Comparison of ENCODE assay signal across 11 cellular contexts in the genomic region with DNA sequence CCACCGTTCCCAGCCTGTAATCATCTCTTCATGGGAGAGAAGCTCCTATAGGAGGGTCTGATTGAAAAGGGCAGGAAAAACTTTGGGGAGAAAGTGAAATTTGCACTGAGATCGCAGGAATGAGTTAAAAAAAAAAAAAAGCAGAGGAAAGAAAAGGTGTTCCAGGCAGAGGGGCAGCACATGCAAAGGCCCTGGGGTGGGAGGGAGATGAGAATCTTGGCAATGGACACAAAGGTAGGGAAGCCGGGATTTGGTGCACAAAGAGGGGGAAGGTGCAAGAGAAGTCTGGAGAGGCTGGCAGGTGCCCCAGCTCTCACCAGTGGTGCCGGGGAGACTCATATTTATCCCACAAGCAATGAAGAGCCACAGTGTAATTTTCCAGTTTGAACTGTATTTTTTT. TPM values are rescaled to one million over a fixed set of nuclear protein-coding genes. Genes with fewer than 3 reads are reported as not detected.
"Had no signal": no experiment of that assay in that cellular context is flagged by ENCODE, and none has a peak within 500 bp of the region (broad histone marks: within the 10 kb centered on the region; RNA-seq: fewer than 3 reads in every experiment).

No MANE protein-coding gene starts in this region.

- H3K4me1 Mint-ChIP-seq: GM23338, H9 had no signal

- H3K4me2 ChIP-seq: GM23338, KMS-11 had no signal

- FAIRE-seq: H1, H54, HTR-8/SVneo had no signal

- ATAC-seq: GM23338 had no signal

- H2AFZ ChIP-seq: GM23338 had no signal

- H3K27ac Mint-ChIP-seq: GM23338, H9, HFFc6 had no signal

- DNase-seq: H9, HCEC 1CT, HFFc6, IMR-90, KBM-7 had no signal

- H3K9me3 Mint-ChIP-seq: H9, HFFc6 had no signal

- H3K4me3 Mint-ChIP-seq: GM23338, H9, HFFc6 had no signal

- H3K4me3 ChIP-seq: GM23338 had no signal

- H3K9ac ChIP-seq: KMS-11 had no signal

- H3K27ac ChIP-seq: KMS-11 had no signal

RNA-seq across cellular contexts. Expression of gene GPR32, which starts 16.4 kb away (rescaled TPM):
- total RNA-seq: GM23338, H1, H9, HFFc6, HT-29, IMR-90 had no signal
- polyA plus RNA-seq: GM23338, H1, IMR-90 had no signal

RNA-seq across cellular contexts. Expression of gene SHANK1, which starts 34.3 kb away (rescaled TPM):
- total RNA-seq: HT-29 had no signal

RNA-seq across cellular contexts. Expression of gene ACP4, which starts 36.3 kb away (rescaled TPM):
- total RNA-seq: GM23338, H1, H9, HFFc6, HT-29, IMR-90 had no signal
- polyA plus RNA-seq: GM23338, H1, IMR-90 had no signal
